Comparison of ENCODE assay signal across 26 cellular contexts in the genomic region with DNA sequence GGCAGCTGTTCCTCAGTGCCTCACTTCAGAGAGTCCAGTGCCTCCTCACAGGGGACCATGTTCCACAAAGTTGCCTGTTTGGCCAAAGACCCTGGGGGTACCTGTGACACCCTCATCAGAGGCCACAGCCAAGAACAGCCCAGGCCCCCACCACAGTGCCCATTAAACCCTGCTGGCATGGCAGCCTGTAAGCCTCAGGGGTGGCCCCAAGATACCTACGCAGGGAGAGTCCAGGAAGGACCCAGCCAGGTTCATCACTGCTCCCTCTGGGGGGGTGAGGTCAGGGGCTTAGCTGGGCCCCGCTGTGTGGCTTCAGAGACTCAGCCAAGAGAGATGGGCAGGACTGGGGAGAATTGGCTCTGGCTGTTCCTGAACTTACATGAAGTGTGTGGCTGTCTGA. TPM values are rescaled to one million over a fixed set of nuclear protein-coding genes. Genes with fewer than 3 reads are reported as not detected.
"Had no signal": no experiment of that assay in that cellular context is flagged by ENCODE, and none has a peak within 500 bp of the region (broad histone marks: within the 10 kb centered on the region; RNA-seq: fewer than 3 reads in every experiment).

No MANE protein-coding gene starts in this region.

- H3K4me1 Mint-ChIP-seq: activated CD4-positive, alpha-beta T cell treated with anti-CD3 and anti-CD28 coated beads for 36 hours; activated CD8-positive, alpha-beta memory T cell treated with anti-CD3 and anti-CD28 coated beads, Interleukin-2, amount 10 ng/mL, durations not matched to agents 7 days and 5 days; activated naive CD8-positive, alpha-beta T cell treated with anti-CD3 and anti-CD28 coated beads for 36 hours; nephron; WTC11 had no signal

- H3K27ac Mint-ChIP-seq: activated CD4-positive, alpha-beta memory T cell treated with anti-CD3 and anti-CD28 coated beads for 36 hours; activated CD4-positive, alpha-beta T cell treated with anti-CD3 and anti-CD28 coated beads for 36 hours; activated CD8-positive, alpha-beta memory T cell treated with anti-CD3 and anti-CD28 coated beads, Interleukin-2, amount 10 ng/mL, durations not matched to agents 7 days and 5 days; activated naive CD8-positive, alpha-beta T cell treated with anti-CD3 and anti-CD28 coated beads for 36 hours; activated T-cell treated with anti-CD3 and anti-CD28 coated beads, Interleukin-2, amount 50 U/mL, for 72 hours; nephron; progenitor cell of endocrine pancreas; WTC11 had no signal

- H3K4me3 ChIP-seq: cardiac muscle cell, dorsolateral prefrontal cortex, lower lobe of right lung, right atrium auricular region, skin epidermis, stomach had no signal

- H3K4me3 Mint-ChIP-seq: activated CD4-positive, alpha-beta memory T cell treated with anti-CD3 and anti-CD28 coated beads for 36 hours; activated CD4-positive, alpha-beta T cell treated with anti-CD3 and anti-CD28 coated beads for 36 hours; activated CD8-positive, alpha-beta memory T cell treated with anti-CD3 and anti-CD28 coated beads, Interleukin-2, amount 10 ng/mL, durations not matched to agents 7 days and 5 days; activated naive CD8-positive, alpha-beta T cell treated with anti-CD3 and anti-CD28 coated beads for 36 hours; activated T-cell treated with anti-CD3 and anti-CD28 coated beads, Interleukin-2, amount 50 U/mL, for 72 hours; nephron; WTC11 had no signal

- H3K27me3 ChIP-seq: cardiac muscle cell, foreskin keratinocyte, right atrium auricular region had no signal

- ATAC-seq: activated CD4-positive, alpha-beta T cell treated with anti-CD3 and anti-CD28 coated beads for 36 hours; activated CD8-positive, alpha-beta memory T cell treated with anti-CD3 and anti-CD28 coated beads, Interleukin-2, amount 10 ng/mL, durations not matched to agents 7 days and 5 days; activated T-cell treated with anti-CD3 and anti-CD28 coated beads, Interleukin-2, amount 50 U/mL, for 72 hours; foreskin keratinocyte; lower lobe of right lung; WTC11 had no signal

- H3K9me3 ChIP-seq: lower lobe of right lung, right atrium auricular region had no signal

- H3K36me3 Mint-ChIP-seq: activated CD4-positive, alpha-beta memory T cell treated with anti-CD3 and anti-CD28 coated beads for 36 hours; activated naive CD8-positive, alpha-beta T cell treated with anti-CD3 and anti-CD28 coated beads for 36 hours; WTC11 had no signal

- H3K9me3 Mint-ChIP-seq: activated CD4-positive, alpha-beta memory T cell treated with anti-CD3 and anti-CD28 coated beads for 36 hours had no signal

- H3K4me1 ChIP-seq: foreskin keratinocyte, lower lobe of right lung, right atrium auricular region, stomach had no signal

- H3K27ac ChIP-seq: cardiac muscle cell, dorsolateral prefrontal cortex, epithelial cell of prostate, foreskin keratinocyte, lower lobe of right lung, right atrium auricular region, skin epidermis, stomach had no signal

- DNase-seq: activated CD4-positive, alpha-beta memory T cell treated with anti-CD3 and anti-CD28 coated beads for 36 hours; activated CD4-positive, alpha-beta T cell treated with anti-CD3 and anti-CD28 coated beads for 36 hours; activated CD8-positive, alpha-beta memory T cell treated with anti-CD3 and anti-CD28 coated beads, Interleukin-2, amount 10 ng/mL, durations not matched to agents 7 days and 5 days; activated gamma-delta T cell treated with Interleukin-2 at 50 U/mL for 16 hours; activated naive CD8-positive, alpha-beta T cell treated with anti-CD3 and anti-CD28 coated beads for 36 hours; activated T-cell treated with anti-CD3 and anti-CD28 coated beads, Interleukin-2, amount 50 U/mL, for 72 hours; amniotic stem cell; foreskin keratinocyte; hippocampal formation; lower lobe of right lung; nucleus accumbens; stimulated activated CD4-positive, alpha-beta T cell treated with anti-CD3 and anti-CD28 coated beads, Interleukin-15, amount 100 ng/mL, for 24 hours; stimulated activated CD4-positive, alpha-beta T cell treated with anti-CD3 and anti-CD28 coated beads, Interleukin-4, amount 100 ng/mL, for 1 hour; SW 1271; T-helper 2 cell had no signal

- H3K36me3 ChIP-seq: cardiac muscle cell, lower lobe of right lung, right atrium auricular region, stomach had no signal

RNA-seq across cellular contexts. Expression of gene PRDM16, which starts 19.1 kb away (rescaled TPM):
- total RNA-seq: activated CD4-positive, alpha-beta memory T cell treated with anti-CD3 and anti-CD28 coated beads for 36 hours; activated CD8-positive, alpha-beta memory T cell treated with anti-CD3 and anti-CD28 coated beads, Interleukin-2, amount 10 ng/mL, durations not matched to agents 7 days and 5 days had no signal

RNA-seq across cellular contexts. Expression of gene ACTRT2, which starts 28.6 kb away (rescaled TPM):
- total RNA-seq: activated CD4-positive, alpha-beta memory T cell treated with anti-CD3 and anti-CD28 coated beads for 36 hours; activated CD4-positive, alpha-beta T cell treated with anti-CD3 and anti-CD28 coated beads for 36 hours; activated CD8-positive, alpha-beta memory T cell treated with anti-CD3 and anti-CD28 coated beads, Interleukin-2, amount 10 ng/mL, durations not matched to agents 7 days and 5 days; activated naive CD8-positive, alpha-beta T cell treated with anti-CD3 and anti-CD28 coated beads for 36 hours; activated T-cell treated with anti-CD3 and anti-CD28 coated beads, Interleukin-2, amount 50 U/mL, for 72 hours; cardiac muscle cell; foreskin keratinocyte; lower lobe of right lung; progenitor cell of endocrine pancreas; right atrium auricular region; stomach; ureter; WTC11 had no signal
- polyA plus RNA-seq: cardiac muscle cell, foreskin keratinocyte, stomach, thymus had no signal
